1 cellular context compared by ENCODE assay signal in genomic region chr19:37655689-37656491, GRCh38.
TF ChIP-seq lines count a peak whose summit lies in the region.

No MANE protein-coding gene starts in this region.

TF ChIP-seq in GM12878, 131 proteins besides CTCF, POLR2A, EP300 and RAD21 (continued from another document and continues in another):
- TF ChIP-seq MYB (IDR thresholded peaks at IDR 0.05; ENCODE audit: borderline replicate concordance, low read depth, low read length) (no peak), CBX5 (IDR thresholded peaks at IDR 0.05; ENCODE audit: low read depth) (peak; percentile 94), PAX5 (IDR thresholded peaks at IDR 0.05; ENCODE audit: borderline replicate concordance, low read depth, low read length) (peak; percentile 50; the same call in 1 of the 2 replicates), SP1 (IDR thresholded peaks at IDR 0.05; ENCODE audit: low read depth, low read length) (no peak), CREB1 (IDR thresholded peaks at IDR 0.05; ENCODE audit: low read depth) (no peak), ZZZ3 (IDR thresholded peaks at IDR 0.05; ENCODE audit: control insufficient read depth, insufficient read length, low read depth) (no peak), MEF2A (IDR thresholded peaks at IDR 0.05; ENCODE audit: insufficient read depth, low read depth, low read length) (no peak), IRF4 (IDR thresholded peaks at IDR 0.05; ENCODE audit: low read depth, low read length) (no peak), CBX3 (IDR thresholded peaks at IDR 0.05; ENCODE audit: borderline replicate concordance, low read depth) (no peak), NR2F1 (conservative IDR thresholded peaks at IDR 0.05) (0 out of 2 replicates have a peak, but pooled peaks have one; percentile 17), ZBTB40 (IDR thresholded peaks at IDR 0.05; ENCODE audit: borderline replicate concordance) (no peak), BACH1 (IDR thresholded peaks at IDR 0.05; ENCODE audit: borderline replicate concordance) (peak; percentile 31; the same call in 1 of the 2 replicates), BHLHE40 (IDR thresholded peaks at IDR 0.05; ENCODE audit: borderline replicate concordance in 1 of 2, low read depth in 2 of 2, low read length in 1 of 2) (peak; percentile 85 to 96), STAT1 (conservative IDR thresholded peaks at IDR 0.05) (no peak), BCL3 (IDR thresholded peaks at IDR 0.05; ENCODE audit: borderline replicate concordance, insufficient read depth, low read depth, low read length, poor library complexity, severe bottlenecking) (no peak), SREBF2 (IDR thresholded peaks at IDR 0.05; ENCODE audit: low read length) (no peak), TARDBP (IDR thresholded peaks at IDR 0.05; ENCODE audit: borderline replicate concordance) (0 out of 2 replicates have a peak, but pooled peaks have one; percentile 18), TAF1 (IDR thresholded peaks at IDR 0.05; ENCODE audit: borderline replicate concordance, low read depth, low read length) (no peak; the same call in 1 of the 2 replicates), CEBPB (IDR thresholded peaks at IDR 0.05; ENCODE audit: borderline replicate concordance in 1 of 2, low read depth in 2 of 2, low read length in 2 of 2) (no peak), RB1 (IDR thresholded peaks at IDR 0.05; ENCODE audit: borderline replicate concordance) (no peak), RBBP5 (conservative IDR thresholded peaks at IDR 0.05) (no peak), USF2 (IDR thresholded peaks at IDR 0.05; ENCODE audit: borderline replicate concordance, low read depth, low read length) (peak; percentile 44), E2F8 (IDR thresholded peaks at IDR 0.05; ENCODE audit: low read depth, partially characterized antibody) (no peak), IKZF1 (conservative IDR thresholded peaks at IDR 0.05) (peak; percentile 81; the same call in 1 of the 2 replicates), E2F4 (IDR thresholded peaks at IDR 0.05; ENCODE audit: low read depth, low read length) (no peak), NRF1 (conservative IDR thresholded peaks at IDR 0.05; ENCODE audit: low read depth, low read length) (peak; percentile 27; the same call in 1 of the 2 replicates), ASH2L (IDR thresholded peaks at IDR 0.05; ENCODE audit: borderline replicate concordance, low read depth) (no peak; the same call in 1 of the 2 replicates), BCL11A (IDR thresholded peaks at IDR 0.05; ENCODE audit: low read depth, low read length) (no peak), SUPT20H (IDR thresholded peaks at IDR 0.05; ENCODE audit: borderline replicate concordance, control insufficient read depth, low read depth, low read length) (no peak), ZNF24 (IDR thresholded peaks at IDR 0.05) (no peak), MLLT1 (IDR thresholded peaks at IDR 0.05) (0 out of 2 replicates have a peak, but pooled peaks have one; percentile 46), TCF3 (IDR thresholded peaks at IDR 0.05; ENCODE audit: borderline replicate concordance, insufficient read depth, low read depth, low read length) (0 out of 2 replicates have a peak, but pooled peaks have one; percentile 35), FOXK2 (IDR thresholded peaks at IDR 0.05) (0 out of 2 replicates have a peak, but pooled peaks have one; percentile 31), SMAD5 (IDR thresholded peaks at IDR 0.05; ENCODE audit: low read depth) (peak; percentile 67), HDAC2 (IDR thresholded peaks at IDR 0.05) (no peak), YY1 (IDR thresholded peaks at IDR 0.05; ENCODE audit: low read depth, low read length) (no peak; the same call in 1 of the 2 replicates), SMARCA5 (IDR thresholded peaks at IDR 0.05) (no peak; the same call in 1 of the 2 replicates), PRDM15 (CRISPR knock-in tag; IDR thresholded peaks at IDR 0.05) (no peak), CHD2 (IDR thresholded peaks at IDR 0.05; ENCODE audit: borderline replicate concordance, low read depth, low read length) (peak; percentile 96), SMC3 (IDR thresholded peaks at IDR 0.05; ENCODE audit: borderline replicate concordance, low read length) (no peak), PML (IDR thresholded peaks at IDR 0.05; ENCODE audit: low read length) (no peak), ZNF622 (IDR thresholded peaks at IDR 0.05) (no peak), POLR2AphosphoS2 (IDR thresholded peaks at IDR 0.05; ENCODE audit: low read depth, low read length) (0 out of 2 replicates have a peak, but pooled peaks have one; percentile 45), PBX3 (IDR thresholded peaks at IDR 0.05; ENCODE audit: insufficient replicate concordance, low read depth, low read length) (peak; percentile 89), FOS (IDR thresholded peaks at IDR 0.05; ENCODE audit: borderline replicate concordance, extremely low read depth, insufficient read length) (no peak), KLF5 (IDR thresholded peaks at IDR 0.05; ENCODE audit: partially characterized antibody) (peak; percentile 90), HSF1 (IDR thresholded peaks at IDR 0.05; ENCODE audit: low read depth, low read length) (no peak)
